In genomic region chr9:37753489-37754190, GRCh38 we compare ENCODE assay signal across 8 cellular contexts. TPM values are rescaled to one million over a fixed set of nuclear protein-coding genes. Genes with fewer than 3 reads are reported as not detected.
DNase-seq lines count a peak whose midpoint lies in the region; ATAC-seq, FAIRE-seq and TF ChIP-seq lines count a peak whose summit lies in the region.

Gene TRMT10B, plus strand, starts transcription at chr9:37753805. Its CDS starts 8,127 bp downstream, at chr9:37761932.

- H3K4me1 ChIP-seq in breast epithelium (peaks cover 0 to 7% of the 10 kb centered on the region in 2 donors), small intestine (ENCODE audit: control insufficient read depth in 2 of 2, insufficient read depth in 1 of 2, low read depth in 1 of 2, low read length in 1 of 2) (peaks cover 0 to 3% of the 10 kb centered on the region in 2 donors)

- H3K36me3 ChIP-seq in breast epithelium: no peaks in the 10 kb centered on the region
- no peaks in the 10 kb centered on the region for H3K36me3 ChIP-seq in small intestine (ENCODE audit: control insufficient read depth in 2 of 2, insufficient read depth in 2 of 2, low read length in 2 of 2)

- DNase-seq in NCI-H2081 treated with DMSO at 0.1 percent for 48 hours (lab: John Stamatoyannopoulos, UW): peak; percentile 3
- peak in 1 of 2 donors; percentile 26 for DNase-seq in breast epithelium (ENCODE audit: low spot score in 2 of 2)
- peak; percentile 95 for DNase-seq in iPS-NIHi11 (ENCODE audit: low spot score)
- peak; percentile 72 for DNase-seq in small intestine
- DNase-seq in NCI-H187 (lab: John Stamatoyannopoulos, UW): no peak

- peak within 1 kb of the TSS; percentile 62 to 87 (median 78) for H3K4me3 ChIP-seq in breast epithelium
- H3K4me3 ChIP-seq in small intestine (ENCODE audit: low read depth in 1 of 2, low read length in 2 of 2): peak within 1 kb of the TSS; percentile 77 to 79

- FAIRE-seq in small intestine (lab: Jason Lieb, UNC): no peak

- intact Hi-C loops in breast epithelium (cut with DNase I; ENCODE audit: low total_unique reads): no loop called here

- peak; percentile 84 for ATAC-seq in HG02852 (IDR thresholded peaks at IDR 0.05; ENCODE audit: unreplicated experiment)

- WGBS in small intestine, 3 donors: 3% methylated on average over 34 to 40 of the region's 40 CpGs

- TF ChIP-seq POLR2A in GM15510 (IDR thresholded peaks at IDR 0.05; ENCODE audit: borderline replicate concordance, extremely low read depth, insufficient read length) (peak; percentile 69), breast epithelium (IDR thresholded peaks at IDR 0.05) (no peak)

- no peaks in the 10 kb centered on the region for H3K27me3 ChIP-seq in breast epithelium
- no peaks in the 10 kb centered on the region for H3K27me3 ChIP-seq in small intestine (ENCODE audit: control insufficient read depth in 2 of 2, insufficient read depth in 2 of 2, low read length in 2 of 2)

- TF ChIP-seq CTCF in VCaP (conservative IDR thresholded peaks at IDR 0.05) (0 out of 2 replicates have a peak, but pooled peaks have one; percentile 17), breast epithelium (IDR thresholded peaks at IDR 0.05) (no peak)

- H3K9me3 ChIP-seq in breast epithelium (no peaks in the 10 kb centered on the region), small intestine (ENCODE audit: control insufficient read depth, low read depth) (no peaks in the 10 kb centered on the region)

- H3K27ac ChIP-seq in VCaP: peak within 1 kb of the TSS; percentile 83
- peak within 1 kb of the TSS; percentile 91 to 92 for H3K27ac ChIP-seq in breast epithelium
- peak within 1 kb of the TSS; percentile 47 to 80 for H3K27ac ChIP-seq in small intestine (ENCODE audit: low read depth in 1 of 2, low read length in 1 of 2)

RNA-seq across cellular contexts. Expression of gene TRMT10B, which starts in this region (rescaled TPM):
- 10 to 100 TPM in 2 of 3 donors, 1 to 10 TPM in 1; 6.7 to 12.1 (median 11.1) TPM for total RNA-seq in breast epithelium
- polyA plus RNA-seq in small intestine: 1 to 10 TPM; 4.5 to 6.0 (median 5.1) TPM

Comparison
In these comparisons a context has a peak if more than half of its experiments do, and no peak if none do; other contexts are left out.
1. DNase-seq: peak in NCI-H2081 treated with DMSO at 0.1 percent for 48 hours (single experiment), iPS-NIHi11 (single experiment) and small intestine (single experiment); none in NCI-H187 (0 of 2).
2. Peak in every context shown above with its lines, with median percentiles within 50 percentile points of each other: H3K27ac ChIP-seq.